27 cellular contexts compared by ENCODE assay signal in the genomic region with DNA sequence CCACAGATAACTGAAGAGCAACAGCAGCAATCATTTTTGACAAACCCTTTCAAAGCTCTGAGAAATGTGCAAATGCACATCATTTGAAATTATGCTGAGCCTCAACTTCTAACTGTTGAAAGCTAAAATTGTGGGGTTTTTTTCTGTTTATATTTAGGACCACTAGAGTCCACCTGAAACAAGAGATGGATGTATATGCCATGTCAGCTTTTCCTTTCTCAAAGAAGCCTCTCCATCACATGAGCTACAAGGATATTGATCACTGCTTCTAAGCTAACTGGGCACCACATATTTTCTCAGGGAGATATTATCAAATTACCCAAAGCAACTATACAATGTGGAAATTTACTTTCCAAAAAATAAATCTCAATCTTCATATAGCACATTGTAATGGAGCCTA.
"Had no signal": no experiment of that assay in that cellular context is flagged by ENCODE, and none has a peak within 500 bp of the region (broad histone marks: within the 10 kb centered on the region; RNA-seq: fewer than 3 reads in every experiment).

No MANE protein-coding gene starts in this region.

- DNase-seq: colonic mucosa; cortex of kidney; dermis blood vessel endothelial cell; effector CD4-positive, alpha-beta T cell; effector CD8-positive, alpha-beta T cell; effector memory CD4-positive, alpha-beta T cell; effector memory CD8-positive, alpha-beta T cell; endodermal cell; erythroblast; esophagus squamous epithelium; foreskin fibroblast; foreskin keratinocyte; foreskin melanocyte; gastrocnemius medialis; glutamatergic neuron; head of caudate nucleus; heart left ventricle; heart right ventricle had no signal

- H3K9me3 ChIP-seq: colonic mucosa, esophagus muscularis mucosa, esophagus squamous epithelium, gastrocnemius medialis, gastroesophageal sphincter, heart left ventricle, heart right ventricle had no signal

- H3K4me1 ChIP-seq: colonic mucosa, esophagus squamous epithelium, foreskin keratinocyte, gastrocnemius medialis, heart left ventricle had no signal

- H3K4me3 ChIP-seq: colonic mucosa, coronary artery, esophagus muscularis mucosa, esophagus squamous epithelium, gastrocnemius medialis, gastroesophageal sphincter, heart left ventricle, heart right ventricle had no signal

- H3K36me3 ChIP-seq: colonic mucosa, esophagus muscularis mucosa, esophagus squamous epithelium, gastrocnemius medialis, gastroesophageal sphincter, heart left ventricle, heart right ventricle had no signal

- H3K27ac ChIP-seq: colonic mucosa, coronary artery, epithelial cell of prostate, esophagus muscularis mucosa, esophagus squamous epithelium, foreskin keratinocyte, gastrocnemius medialis, gastroesophageal sphincter, heart left ventricle, heart right ventricle had no signal

- FAIRE-seq: colon, endometrium, endothelial cell of umbilical vein, frontal cortex had no signal

- H3K27me3 ChIP-seq: colonic mucosa, esophagus muscularis mucosa, esophagus squamous epithelium, foreskin keratinocyte, gastrocnemius medialis, gastroesophageal sphincter, heart right ventricle had no signal

- ATAC-seq: effector memory CD8-positive, alpha-beta T cell; esophagus mucosa; foreskin keratinocyte; gastrocnemius medialis; gastroesophageal sphincter; heart left ventricle; heart right ventricle had no signal
